ENCODE assay signal across 16 cellular contexts in the genomic region with DNA sequence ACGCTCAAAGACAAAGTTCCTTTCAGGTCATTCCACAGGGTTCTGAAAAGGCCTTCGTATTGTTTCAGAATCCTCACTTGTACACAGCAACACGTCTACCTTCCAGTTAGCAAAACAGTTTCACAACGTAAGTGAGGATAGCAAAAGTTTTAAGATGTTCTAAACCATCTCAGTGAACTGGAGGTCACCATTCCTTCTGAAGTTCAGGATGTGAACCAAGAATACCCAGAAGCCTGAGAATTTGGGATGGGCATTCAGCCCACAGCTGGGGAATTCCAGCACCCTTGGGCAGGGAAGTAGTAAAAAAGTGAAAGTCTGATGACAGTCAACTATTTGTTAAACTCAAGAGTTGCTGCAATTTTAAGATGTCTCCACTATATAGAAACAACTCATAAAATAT.
"Had no signal": no experiment of that assay in that cellular context is flagged by ENCODE, and none has a peak within 500 bp of the region (broad histone marks: within the 10 kb centered on the region; RNA-seq: fewer than 3 reads in every experiment).

No MANE protein-coding gene starts in this region.

- DNase-seq: activated B cell treated with CpG ODN at 0.5 μM for 24 hours; activated CD4-positive, alpha-beta T cell treated with anti-CD3 and anti-CD28 coated beads, Interleukin-2, amount 50 U/mL, for 1 hour; activated naive CD4-positive, alpha-beta T cell treated with anti-CD3 and anti-CD28 coated beads, Interleukin-2, amount 10 ng/mL, durations not matched to agents 7 days and 5 days; adrenal gland; body of pancreas; erythroblast; foreskin fibroblast; head of caudate nucleus; islet precursor cell; left ventricle myocardium inferior; spleen; stimulated activated CD4-positive, alpha-beta T cell treated with anti-CD3 and anti-CD28 coated beads, Interleukin-2, amount 100 ng/mL, for 24 hours; stimulated activated naive B cell treated with anti-CD40 and anti-IgM and Interleukin-4, amounts not matched to agents 10 μg/mL and 1 μg/mL and 100 μg/mL, for 72 hours; transverse colon had no signal

- H3K27me3 Mint-ChIP-seq: activated B cell treated with CpG ODN at 0.5 μM for 24 hours; activated naive CD4-positive, alpha-beta T cell treated with anti-CD3 and anti-CD28 coated beads, Interleukin-2, amount 10 ng/mL, durations not matched to agents 7 days and 5 days; stimulated activated naive B cell treated with anti-CD40 and anti-IgM and Interleukin-4, amounts not matched to agents 10 μg/mL and 1 μg/mL and 100 μg/mL, for 72 hours had no signal

- H3K4me1 Mint-ChIP-seq: activated B cell treated with CpG ODN at 0.5 μM for 24 hours; activated naive CD4-positive, alpha-beta T cell treated with anti-CD3 and anti-CD28 coated beads, Interleukin-2, amount 10 ng/mL, durations not matched to agents 7 days and 5 days; stimulated activated naive B cell treated with anti-CD40 and anti-IgM and Interleukin-4, amounts not matched to agents 10 μg/mL and 1 μg/mL and 100 μg/mL, for 72 hours had no signal

- H3K27ac ChIP-seq: adrenal gland, body of pancreas, left ventricle myocardium inferior, spleen, transverse colon had no signal

- H3K27ac Mint-ChIP-seq: activated B cell treated with CpG ODN at 0.5 μM for 24 hours; activated naive CD4-positive, alpha-beta T cell treated with anti-CD3 and anti-CD28 coated beads, Interleukin-2, amount 10 ng/mL, durations not matched to agents 7 days and 5 days; activated T-helper 2 cell treated with anti-CD3 and anti-CD28 coated beads, Interferon-gamma antibody, Interleukin-2, Interleukin-4, amounts not matched to agents 10 μg/mL and 5 μg/mL and 100 μg/mL, durations not matched to agents 14 hours and 24 hours and 36 hours; stimulated activated naive B cell treated with anti-CD40 and anti-IgM and Interleukin-4, amounts not matched to agents 10 μg/mL and 1 μg/mL and 100 μg/mL, for 72 hours; T-helper 1 cell treated with Interleukin-12 subunit alpha and Interleukin-12 subunit beta and Interleukin-4 antibody, amounts not matched to agents 30 μg/mL and 1 μg/mL, for 36 hours had no signal

- H3K4me1 ChIP-seq: adrenal gland, body of pancreas, left ventricle myocardium inferior, spleen had no signal

- H3K9me3 Mint-ChIP-seq: activated T-helper 2 cell treated with anti-CD3 and anti-CD28 coated beads, Interferon-gamma antibody, Interleukin-2, Interleukin-4, amounts not matched to agents 10 μg/mL and 5 μg/mL and 100 μg/mL, durations not matched to agents 14 hours and 24 hours and 36 hours; T-helper 1 cell treated with Interleukin-12 subunit alpha and Interleukin-12 subunit beta and Interleukin-4 antibody, amounts not matched to agents 30 μg/mL and 1 μg/mL, for 36 hours had no signal

- H3K36me3 Mint-ChIP-seq: activated naive CD4-positive, alpha-beta T cell treated with anti-CD3 and anti-CD28 coated beads, Interleukin-2, amount 10 ng/mL, durations not matched to agents 7 days and 5 days; stimulated activated naive B cell treated with anti-CD40 and anti-IgM and Interleukin-4, amounts not matched to agents 10 μg/mL and 1 μg/mL and 100 μg/mL, for 72 hours had no signal

- H3K9me3 ChIP-seq: adrenal gland, body of pancreas, left ventricle myocardium inferior, spleen, transverse colon had no signal

- H3K4me3 ChIP-seq: adrenal gland, body of pancreas, left ventricle myocardium inferior, spleen, transverse colon had no signal

- H3K36me3 ChIP-seq: adrenal gland, left ventricle myocardium inferior, spleen, transverse colon had no signal

- H3K27me3 ChIP-seq: adrenal gland, body of pancreas, spleen, transverse colon had no signal

- H3K4me3 Mint-ChIP-seq: activated B cell treated with CpG ODN at 0.5 μM for 24 hours; activated naive CD4-positive, alpha-beta T cell treated with anti-CD3 and anti-CD28 coated beads, Interleukin-2, amount 10 ng/mL, durations not matched to agents 7 days and 5 days; stimulated activated naive B cell treated with anti-CD40 and anti-IgM and Interleukin-4, amounts not matched to agents 10 μg/mL and 1 μg/mL and 100 μg/mL, for 72 hours; T-helper 1 cell treated with Interleukin-12 subunit alpha and Interleukin-12 subunit beta and Interleukin-4 antibody, amounts not matched to agents 30 μg/mL and 1 μg/mL, for 36 hours had no signal
